ENCODE assay signal across 8 cellular contexts in genomic region chr12:76878899-76879709, GRCh38. TPM values are rescaled to one million over a fixed set of nuclear protein-coding genes. Genes with fewer than 3 reads are reported as not detected.
DNase-seq lines count a peak whose midpoint lies in the region; ATAC-seq and TF ChIP-seq lines count a peak whose summit lies in the region.

CSRP2 (minus strand) TSS chr12:76879019; CDS start chr12:76866260, 12,759 bp downstream.

- peak; percentile 83 for ATAC-seq in activated naive CD8-positive, alpha-beta T cell treated with anti-CD3 and anti-CD28 coated beads, Interleukin-2, amount 10 ng/mL, durations not matched to agents 7 days and 5 days (ENCODE audit: low read depth)
- peak; percentile 97 for ATAC-seq in Right ventricle myocardium inferior

- H3K4me1 ChIP-seq in HAP-1: peaks cover 12% of the 10 kb centered on the region
- peaks cover 3 to 22% of the 10 kb centered on the region in 2 experiments; a peak in 2 of 4 replicates for H3K4me1 ChIP-seq in SK-N-SH (ENCODE audit: control insufficient read depth in 1 of 2, insufficient read depth in 2 of 2, low read depth in 1 of 2, low read length in 1 of 2)
- H3K4me1 ChIP-seq in tibial artery: peaks cover 0 to 50% (median 14%) of the 10 kb centered on the region in 4 donors

- H3K4me1 Mint-ChIP-seq in activated naive CD8-positive, alpha-beta T cell treated with anti-CD3 and anti-CD28 coated beads, Interleukin-2, amount 10 ng/mL, durations not matched to agents 7 days and 5 days: peaks cover 8% of the 10 kb centered on the region
- H3K4me1 Mint-ChIP-seq in osteocyte (ENCODE audit: unreplicated experiment): peaks cover 54% of the 10 kb centered on the region

- no peaks in the 10 kb centered on the region for H4K20me1 ChIP-seq in SK-N-SH (ENCODE audit: insufficient read depth)

- peaks cover 69% of the 10 kb centered on the region for H3K27me3 Mint-ChIP-seq in activated naive CD8-positive, alpha-beta T cell treated with anti-CD3 and anti-CD28 coated beads, Interleukin-2, amount 10 ng/mL, durations not matched to agents 7 days and 5 days
- no peaks in the 10 kb centered on the region for H3K27me3 Mint-ChIP-seq in osteocyte (ENCODE audit: unreplicated experiment)

- peak in 1 of 2 experiments; percentile 34; a peak in 1 of 4 replicates for TF ChIP-seq EP300 in SK-N-SH (IDR thresholded peaks at IDR 0.05; ENCODE audit: borderline replicate concordance in 1 of 2, low read depth in 1 of 2, low read length in 1 of 2)

- intact Hi-C loops in Right ventricle myocardium inferior (cut with DNase I) (loop anchor here (2.0 to 5.0 kb wide), 3 partner anchors 38 to 133 kb away; no protein-coding TSS in a partner anchor), tibial artery (cut with DNase I; ENCODE audit: low total_unique reads) (loop anchor here (5.0 kb wide), 2 partner anchors 43 to 117 kb away; partner anchors contain the start of gene ZDHHC17)

- peak within 1 kb of the TSS; percentile 99 for H3K4me3 Mint-ChIP-seq in activated naive CD8-positive, alpha-beta T cell treated with anti-CD3 and anti-CD28 coated beads, Interleukin-2, amount 10 ng/mL, durations not matched to agents 7 days and 5 days
- peak within 1 kb of the TSS; percentile 98 for H3K4me3 Mint-ChIP-seq in osteocyte (ENCODE audit: unreplicated experiment)

- CTCF ChIA-PET in SK-N-SH (lab: Yijun Ruan, JAX): interaction anchor here (0.5 to 3.5 kb wide), 9 partner anchors 12 to 258 kb away, joined by 3 to 20 read pairs (median 3); no protein-coding TSS in a partner anchor

- POLR2A ChIA-PET in SK-N-SH (lab: Yijun Ruan, JAX): interaction anchor here (0.8 to 1.8 kb wide), 3 partner anchors 110 to 132 kb away, joined by 3 to 9 read pairs (median 4); partner anchors contain the start of gene ZDHHC17
- POLR2A ChIA-PET in activated naive CD8-positive, alpha-beta T cell treated with anti-CD3 and anti-CD28 coated beads, Interleukin-2, amount 10 ng/mL, durations not matched to agents 7 days and 5 days (lab: Charles Lee): no interaction called here

- no peaks in the 10 kb centered on the region for H3K9me2 ChIP-seq in SK-N-SH

- no peaks in the 10 kb centered on the region for H3F3A ChIP-seq in SK-N-SH (replicated peaks; ENCODE audit: insufficient read depth)

- H3K4me3 ChIP-seq in HAP-1: peak within 1 kb of the TSS; percentile 64
- H3K4me3 ChIP-seq in SK-N-SH (ENCODE audit: low read depth in 2 of 2, low read length in 1 of 2): peak within 1 kb of the TSS; percentile 89 to 94
- peak within 1 kb of the TSS; percentile 70 to 92 for H3K4me3 ChIP-seq in tibial artery

- H3K27me3 ChIP-seq in HAP-1 (ENCODE audit: low read depth): no peaks in the 10 kb centered on the region
- no peaks in the 10 kb centered on the region for H3K27me3 ChIP-seq in SK-N-SH (ENCODE audit: insufficient read depth)
- H3K27me3 ChIP-seq in tibial artery: no peaks in the 10 kb centered on the region

- H2AFZ ChIP-seq in SK-N-SH (ENCODE audit: low read depth): peak within 1 kb of the TSS; percentile 80

- peak; percentile 53 for TF ChIP-seq CTCF in SK-N-SH (IDR thresholded peaks at IDR 0.05)
- peak; percentile 38 for TF ChIP-seq CTCF in osteocyte (IDR thresholded peaks at IDR 0.05)
- peak; percentile 43 to 55 for TF ChIP-seq CTCF in tibial artery (IDR thresholded peaks at IDR 0.05)

- TF ChIP-seq RAD21 in SK-N-SH (IDR thresholded peaks at IDR 0.05; ENCODE audit: low read length): 0 out of 2 replicates have a peak, but pooled peaks have one; percentile 7

- H3K36me3 ChIP-seq in HAP-1 (replicated peaks) (no peaks in the 10 kb centered on the region; the same call in 1 of the 2 replicates), SK-N-SH (replicated peaks in 1 of 2; ENCODE audit: control insufficient read depth in 1 of 2, insufficient read depth in 2 of 2, low read length in 1 of 2) (no peaks in the 10 kb centered on the region), tibial artery (no peaks in the 10 kb centered on the region)

- peak within 1 kb of the TSS; percentile 82 for H3K4me2 ChIP-seq in SK-N-SH

- H3K9me3 Mint-ChIP-seq in activated naive CD8-positive, alpha-beta T cell treated with anti-CD3 and anti-CD28 coated beads, Interleukin-2, amount 10 ng/mL, durations not matched to agents 7 days and 5 days: no peaks in the 10 kb centered on the region
- H3K9me3 Mint-ChIP-seq in osteocyte (ENCODE audit: unreplicated experiment): peaks cover 6% of the 10 kb centered on the region

- in situ Hi-C loops in HAP-1 (cut with MboI; ENCODE audit: low sequenced_read_pairs): no loop called here

- H3K9ac ChIP-seq in SK-N-SH: peak within 1 kb of the TSS; percentile 90

- H3K36me3 Mint-ChIP-seq in activated naive CD8-positive, alpha-beta T cell treated with anti-CD3 and anti-CD28 coated beads, Interleukin-2, amount 10 ng/mL, durations not matched to agents 7 days and 5 days: peaks cover 2% of the 10 kb centered on the region
- H3K36me3 Mint-ChIP-seq in osteocyte (ENCODE audit: unreplicated experiment): no peaks in the 10 kb centered on the region

- whole genome bisulfite sequencing in SK-N-SH (ENCODE audit: low lambda C conversion rate): 3% methylated on average over 23 of the region's 71 CpGs

- DNase-seq in GM03348 (ENCODE audit: low spot score) (peak; percentile 97), HAP-1 (ENCODE audit: low spot score in 2 of 2) (peak; percentile 90 to 95), NAMALWA (ENCODE audit: low spot score) (peak; percentile 54), SK-N-SH (peak; percentile 97), Right ventricle myocardium inferior (ENCODE audit: missing footprints) (peak; percentile 94), osteocyte (ENCODE audit: extremely low spot score, unreplicated experiment) (peak; percentile 97), tibial artery (peak; percentile 88 to 97)
- DNase-seq in activated naive CD8-positive, alpha-beta T cell treated with anti-CD3 and anti-CD28 coated beads, Interleukin-2, amount 10 ng/mL, durations not matched to agents 7 days and 5 days: peak; percentile 73

- H3K27ac Mint-ChIP-seq in activated naive CD8-positive, alpha-beta T cell treated with anti-CD3 and anti-CD28 coated beads, Interleukin-2, amount 10 ng/mL, durations not matched to agents 7 days and 5 days: no peak within 1 kb of the TSS
- peak within 1 kb of the TSS; percentile 94 for H3K27ac Mint-ChIP-seq in osteocyte (ENCODE audit: unreplicated experiment)

- H3K9me3 ChIP-seq in HAP-1: no peaks in the 10 kb centered on the region
- H3K9me3 ChIP-seq in SK-N-SH: no peaks in the 10 kb centered on the region
- H3K9me3 ChIP-seq in tibial artery: peaks cover 0 to 4% (median 0%) of the 10 kb centered on the region in 3 donors

- H3K79me2 ChIP-seq in SK-N-SH (ENCODE audit: insufficient read depth): peaks cover 26% of the 10 kb centered on the region

- H3K27ac ChIP-seq in SK-N-SH (ENCODE audit: low read depth in 2 of 2, low read length in 1 of 2): peak within 1 kb of the TSS; percentile 81 to 92
- H3K27ac ChIP-seq in tibial artery: peak within 1 kb of the TSS; percentile 96 to 98

TF ChIP-seq in SK-N-SH, 30 proteins besides CTCF, POLR2A, EP300 and RAD21 (continues in another document):
- TF ChIP-seq POLR2AphosphoS5 (IDR thresholded peaks at IDR 0.05; ENCODE audit: low read depth, low read length): peak; percentile 88
- TF ChIP-seq RCOR1 (IDR thresholded peaks at IDR 0.05; ENCODE audit: low read length): no peak
- no peak for TF ChIP-seq MEF2A (IDR thresholded peaks at IDR 0.05; ENCODE audit: borderline replicate concordance, low read depth)
- peak; percentile 11; the same call in 1 of the 2 replicates for TF ChIP-seq SMC3 (IDR thresholded peaks at IDR 0.05; ENCODE audit: low read depth, low read length)
- TF ChIP-seq FOXM1 (IDR thresholded peaks at IDR 0.05; ENCODE audit: low read depth): no peak; the same call in 1 of the 2 replicates
- peak; percentile 61; the same call in 1 of the 2 replicates for TF ChIP-seq SIN3A (IDR thresholded peaks at IDR 0.05; ENCODE audit: borderline replicate concordance, low read depth, low read length)
- no peak for TF ChIP-seq USF1 (IDR thresholded peaks at IDR 0.05; ENCODE audit: borderline replicate concordance, low read depth)
- no peak for TF ChIP-seq JUND (IDR thresholded peaks at IDR 0.05)
- no peak for TF ChIP-seq TEAD4 (IDR thresholded peaks at IDR 0.05; ENCODE audit: borderline replicate concordance, insufficient read depth)
- TF ChIP-seq YY1 (IDR thresholded peaks at IDR 0.05; ENCODE audit: low read depth): peak; percentile 47; the same call in 1 of the 2 replicates
- TF ChIP-seq USF2 (IDR thresholded peaks at IDR 0.05; ENCODE audit: borderline replicate concordance, low read depth, low read length): no peak
- peak; percentile 16; the same call in 1 of the 2 replicates for TF ChIP-seq MXI1 (IDR thresholded peaks at IDR 0.05; ENCODE audit: low read depth, low read length)
- TF ChIP-seq, protein P1, sequence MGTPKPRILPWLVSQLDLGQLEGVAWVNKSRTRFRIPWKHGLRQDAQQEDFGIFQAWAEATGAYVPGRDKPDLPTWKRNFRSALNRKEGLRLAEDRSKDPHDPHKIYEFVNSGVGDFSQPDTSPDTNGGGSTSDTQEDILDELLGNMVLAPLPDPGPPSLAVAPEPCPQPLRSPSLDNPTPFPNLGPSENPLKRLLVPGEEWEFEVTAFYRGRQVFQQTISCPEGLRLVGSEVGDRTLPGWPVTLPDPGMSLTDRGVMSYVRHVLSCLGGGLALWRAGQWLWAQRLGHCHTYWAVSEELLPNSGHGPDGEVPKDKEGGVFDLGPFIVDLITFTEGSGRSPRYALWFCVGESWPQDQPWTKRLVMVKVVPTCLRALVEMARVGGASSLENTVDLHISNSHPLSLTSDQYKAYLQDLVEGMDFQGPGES (IDR thresholded peaks at IDR 0.05; ENCODE audit: low read depth, low read length): no peak

RNA-seq across cellular contexts. Expression of gene CSRP2, which starts in this region (rescaled TPM):
- 87.6 and 98.2 TPM in 2 replicates for polyA plus RNA-seq in SK-N-SH (2012; rRNA removed)
- 107 and 122 TPM in 2 replicates for polyA plus RNA-seq in SK-N-SH (2012; cell fraction: cytosol; rRNA removed)
- 31.1 and 45.1 TPM in 2 replicates for polyA plus RNA-seq in SK-N-SH (2012; cell fraction: nucleus; rRNA removed)
- under 1 TPM in 1 of 2 experiments, not detected in 1; 0.42 TPM for total RNA-seq in activated naive CD8-positive, alpha-beta T cell treated with anti-CD3 and anti-CD28 coated beads, Interleukin-2, amount 10 ng/mL, durations not matched to agents 7 days and 5 days
- total RNA-seq in Right ventricle myocardium inferior (55.8 TPM), osteocyte (50.4 and 53.7 TPM in 2 replicates)

Comparison
In these comparisons a context has a peak if more than half of its experiments do, and no peak if none do; other contexts are left out.
1. Peak in every context shown above with its lines: DNase-seq, ATAC-seq, H3K4me3 ChIP-seq and H3K27ac ChIP-seq.
2. RNA of gene CSRP2 (total RNA-seq): 55.8 TPM in Right ventricle myocardium inferior (single experiment) and 50.4 to 53.7 TPM in osteocyte; 0.42 TPM in activated naive CD8-positive, alpha-beta T cell treated with anti-CD3 and anti-CD28 coated beads, Interleukin-2, amount 10 ng/mL, durations not matched to agents 7 days and 5 days; every median in the first group is over 10 times any median in the second.
3. Peak in DNase-seq and ATAC-seq in activated naive CD8-positive, alpha-beta T cell treated with anti-CD3 and anti-CD28 coated beads, Interleukin-2, amount 10 ng/mL, durations not matched to agents 7 days and 5 days; RNA of the gene not detected or under 1 TPM.